ENCODE assay signal across 16 cellular contexts in the genomic region with DNA sequence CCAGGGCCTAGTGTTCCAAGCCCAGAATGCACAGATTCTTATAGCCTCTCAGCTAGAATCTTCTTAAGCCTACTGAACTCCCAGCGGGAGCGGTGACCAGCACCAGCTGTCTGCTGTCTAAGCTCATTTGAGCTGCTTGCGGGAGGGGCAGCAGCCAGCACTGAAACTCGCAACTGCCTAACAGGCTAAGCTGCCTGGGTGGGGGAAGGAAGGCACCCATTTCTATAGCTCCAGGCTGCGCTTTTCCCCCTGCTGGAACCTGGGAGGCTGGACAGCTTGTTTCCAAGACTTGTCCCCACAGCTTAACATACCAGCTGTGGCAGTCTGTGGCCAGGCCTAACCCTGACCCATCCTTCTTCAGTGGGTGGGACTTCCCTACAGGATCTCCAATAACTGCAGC.
"Had no signal": no experiment of that assay in that cellular context is flagged by ENCODE, and none has a peak within 500 bp of the region (broad histone marks: within the 10 kb centered on the region; RNA-seq: fewer than 3 reads in every experiment).

No MANE protein-coding gene starts in this region.

- H3K36me3 Mint-ChIP-seq: activated CD4-positive, alpha-beta memory T cell treated with anti-CD3 and anti-CD28 coated beads for 36 hours; activated CD8-positive, alpha-beta memory T cell treated with anti-CD3 and anti-CD28 coated beads, Interleukin-2, amount 10 ng/mL, durations not matched to agents 7 days and 5 days; activated naive CD4-positive, alpha-beta T cell treated with anti-CD3 and anti-CD28 coated beads, Interleukin-2, amount 50 U/mL, for 24 hours had no signal

- DNase-seq: activated CD4-positive, alpha-beta memory T cell treated with anti-CD3 and anti-CD28 coated beads for 36 hours; activated CD8-positive, alpha-beta memory T cell treated with anti-CD3 and anti-CD28 coated beads, Interleukin-2, amount 10 ng/mL, durations not matched to agents 7 days and 5 days; activated T-cell treated with anti-CD3 and anti-CD28 coated beads, Interleukin-2, amount 50 U/mL, for 1 hour; right lobe of liver; spleen; stomach had no signal

- H3K4me1 Mint-ChIP-seq: activated CD4-positive, alpha-beta T cell treated with anti-CD3 and anti-CD28 coated beads for 36 hours; activated CD8-positive, alpha-beta memory T cell treated with anti-CD3 and anti-CD28 coated beads, Interleukin-2, amount 10 ng/mL, durations not matched to agents 7 days and 5 days; activated naive CD4-positive, alpha-beta T cell treated with anti-CD3 and anti-CD28 coated beads, Interleukin-2, amount 50 U/mL, for 24 hours had no signal

- H3K27ac ChIP-seq: adrenal gland, cardiac muscle cell, left lung, prostate gland, right lobe of liver, spleen, stomach, thoracic aorta, VCaP had no signal

- H3K36me3 ChIP-seq: adrenal gland, cardiac muscle cell, left lung, prostate gland, right lobe of liver, spleen, stomach, thoracic aorta had no signal

- H3K4me3 Mint-ChIP-seq: activated CD4-positive, alpha-beta memory T cell treated with anti-CD3 and anti-CD28 coated beads for 36 hours; activated CD4-positive, alpha-beta T cell treated with anti-CD3 and anti-CD28 coated beads for 36 hours; activated CD8-positive, alpha-beta memory T cell treated with anti-CD3 and anti-CD28 coated beads, Interleukin-2, amount 10 ng/mL, durations not matched to agents 7 days and 5 days; activated naive CD4-positive, alpha-beta T cell treated with anti-CD3 and anti-CD28 coated beads, Interleukin-2, amount 50 U/mL, for 24 hours; natural killer cell treated with Interleukin-12 subunit alpha and Interleukin-12 subunit beta and Interleukin-15 and Interleukin-18, amount 100 ng/mL, for 72 hours had no signal

- H3K27ac Mint-ChIP-seq: activated CD4-positive, alpha-beta memory T cell treated with anti-CD3 and anti-CD28 coated beads for 36 hours; activated CD4-positive, alpha-beta T cell treated with anti-CD3 and anti-CD28 coated beads for 36 hours; activated CD8-positive, alpha-beta memory T cell treated with anti-CD3 and anti-CD28 coated beads, Interleukin-2, amount 10 ng/mL, durations not matched to agents 7 days and 5 days; activated naive CD4-positive, alpha-beta T cell treated with anti-CD3 and anti-CD28 coated beads, Interleukin-2, amount 50 U/mL, for 24 hours; natural killer cell treated with Interleukin-12 subunit alpha and Interleukin-12 subunit beta and Interleukin-15 and Interleukin-18, amount 100 ng/mL, for 72 hours had no signal

- H3K27me3 Mint-ChIP-seq: activated CD4-positive, alpha-beta memory T cell treated with anti-CD3 and anti-CD28 coated beads for 36 hours; activated CD8-positive, alpha-beta memory T cell treated with anti-CD3 and anti-CD28 coated beads, Interleukin-2, amount 10 ng/mL, durations not matched to agents 7 days and 5 days had no signal

- H3K9me3 ChIP-seq: adrenal gland, prostate gland, right lobe of liver, thoracic aorta had no signal

- ATAC-seq: activated CD4-positive, alpha-beta T cell treated with anti-CD3 and anti-CD28 coated beads for 36 hours; activated CD8-positive, alpha-beta memory T cell treated with anti-CD3 and anti-CD28 coated beads, Interleukin-2, amount 10 ng/mL, durations not matched to agents 7 days and 5 days; esophagus mucosa; left lung; natural killer cell treated with Interleukin-12 subunit alpha and Interleukin-12 subunit beta and Interleukin-15 and Interleukin-18, amount 100 ng/mL, for 72 hours; right lobe of liver had no signal

- H3K27me3 ChIP-seq: adrenal gland, cardiac muscle cell, left lung, right lobe of liver, spleen, stomach had no signal

- H3K4me1 ChIP-seq: adrenal gland, left lung, prostate gland, right lobe of liver, spleen had no signal

- H3K4me3 ChIP-seq: adrenal gland, cardiac muscle cell, left lung, prostate gland, right lobe of liver, spleen, stomach, thoracic aorta had no signal
